Comparison of ENCODE assay signal across 22 cellular contexts in the genomic region with DNA sequence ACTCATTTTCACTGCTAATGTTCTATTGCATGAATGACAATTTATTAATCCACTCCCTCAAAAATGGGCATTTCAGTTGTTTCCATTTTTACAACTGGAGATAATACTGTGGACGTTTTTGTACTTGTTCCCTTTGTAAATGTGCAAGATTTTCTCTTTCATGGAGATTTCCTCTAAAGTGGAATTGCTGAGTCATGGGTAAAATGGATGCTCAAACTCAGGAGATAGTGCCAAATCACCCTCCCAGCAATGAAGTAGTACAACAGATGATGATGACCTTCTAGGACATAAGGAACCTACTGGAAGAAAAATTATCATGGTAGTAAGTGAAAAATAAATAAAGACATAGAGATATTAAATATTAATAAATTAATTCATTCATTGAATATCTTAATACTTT.
"Had no signal": no experiment of that assay in that cellular context is flagged by ENCODE, and none has a peak within 500 bp of the region (broad histone marks: within the 10 kb centered on the region; RNA-seq: fewer than 3 reads in every experiment).

No MANE protein-coding gene starts in this region.

- H3K27ac Mint-ChIP-seq: activated CD4-positive, alpha-beta T cell treated with anti-CD3 and anti-CD28 coated beads, Interleukin-2, amount 10 ng/mL, durations not matched to agents 7 days and 5 days; activated naive CD8-positive, alpha-beta T cell treated with anti-CD3 and anti-CD28 coated beads, Interleukin-2, amount 10 ng/mL, durations not matched to agents 7 days and 5 days; activated T-cell treated with anti-CD3 and anti-CD28 coated beads, Interleukin-2, amount 50 U/mL, for 72 hours; natural killer cell treated with Interleukin-12 subunit alpha and Interleukin-12 subunit beta and Interleukin-15 and Interleukin-18, amount 100 ng/mL, for 72 hours; progenitor cell of endocrine pancreas had no signal

- H3K27ac ChIP-seq: epithelial cell of prostate, left lung, right atrium auricular region, transverse colon, vagina had no signal

- DNase-seq: activated CD4-positive, alpha-beta T cell treated with anti-CD3 and anti-CD28 coated beads, Interleukin-2, amount 10 ng/mL, durations not matched to agents 7 days and 5 days; activated CD4-positive, CD25-positive, alpha-beta regulatory T cell; activated CD8-positive, alpha-beta memory T cell treated with anti-CD3 and anti-CD28 coated beads, Interleukin-2, amount 50 U/mL, for 48 hours; activated gamma-delta T cell treated with Interleukin-2 at 50 U/mL for 16 hours; activated naive CD8-positive, alpha-beta T cell treated with anti-CD3 and anti-CD28 coated beads, Interleukin-2, amount 10 ng/mL, durations not matched to agents 7 days and 5 days; activated T-cell treated with anti-CD3 and anti-CD28 coated beads, Interleukin-2, amount 50 U/mL, for 72 hours; anterior cingulate cortex; left lung; nucleus accumbens; small intestine; stimulated activated CD4-positive, alpha-beta T cell treated with anti-CD3 and anti-CD28 coated beads, Interleukin-4, amount 100 ng/mL, for 4 hours; stimulated activated CD8-positive, alpha-beta memory T cell treated with anti-CD3 and anti-CD28 coated beads, Interleukin-4, amount 100 ng/mL, for 48 hours; stimulated activated naive CD4-positive, alpha-beta T cell treated with Interleukin-2 at 50 U/mL for 16 hours; substantia nigra; transverse colon had no signal

- H3K36me3 ChIP-seq: left lung, right atrium auricular region, transverse colon, vagina had no signal

- H3K4me1 Mint-ChIP-seq: activated CD4-positive, alpha-beta T cell treated with anti-CD3 and anti-CD28 coated beads, Interleukin-2, amount 10 ng/mL, durations not matched to agents 7 days and 5 days; activated naive CD8-positive, alpha-beta T cell treated with anti-CD3 and anti-CD28 coated beads, Interleukin-2, amount 10 ng/mL, durations not matched to agents 7 days and 5 days had no signal

- H3K27me3 ChIP-seq: left lung, right atrium auricular region, transverse colon, vagina had no signal

- ATAC-seq: activated T-cell treated with anti-CD3 and anti-CD28 coated beads, Interleukin-2, amount 50 U/mL, for 72 hours; left lung; natural killer cell treated with Interleukin-12 subunit alpha and Interleukin-12 subunit beta and Interleukin-15 and Interleukin-18, amount 100 ng/mL, for 72 hours had no signal

- H3K4me1 ChIP-seq: left lung, right atrium auricular region, transverse colon, vagina had no signal

- FAIRE-seq: bronchial epithelial cell, keratinocyte, small intestine had no signal

- H3K4me3 ChIP-seq: left lung, right atrium auricular region, transverse colon, vagina had no signal

- H3K4me3 Mint-ChIP-seq: activated CD4-positive, alpha-beta T cell treated with anti-CD3 and anti-CD28 coated beads, Interleukin-2, amount 10 ng/mL, durations not matched to agents 7 days and 5 days; activated naive CD8-positive, alpha-beta T cell treated with anti-CD3 and anti-CD28 coated beads, Interleukin-2, amount 10 ng/mL, durations not matched to agents 7 days and 5 days; activated T-cell treated with anti-CD3 and anti-CD28 coated beads, Interleukin-2, amount 50 U/mL, for 72 hours; natural killer cell treated with Interleukin-12 subunit alpha and Interleukin-12 subunit beta and Interleukin-15 and Interleukin-18, amount 100 ng/mL, for 72 hours had no signal

- H3K9me3 Mint-ChIP-seq: activated naive CD8-positive, alpha-beta T cell treated with anti-CD3 and anti-CD28 coated beads, Interleukin-2, amount 10 ng/mL, durations not matched to agents 7 days and 5 days had no signal

- H3K36me3 Mint-ChIP-seq: activated naive CD8-positive, alpha-beta T cell treated with anti-CD3 and anti-CD28 coated beads, Interleukin-2, amount 10 ng/mL, durations not matched to agents 7 days and 5 days; natural killer cell treated with Interleukin-12 subunit alpha and Interleukin-12 subunit beta and Interleukin-15 and Interleukin-18, amount 100 ng/mL, for 72 hours had no signal

- H3K9me3 ChIP-seq: left lung, right atrium auricular region, transverse colon, vagina had no signal

- H3K27me3 Mint-ChIP-seq: activated CD4-positive, alpha-beta T cell treated with anti-CD3 and anti-CD28 coated beads, Interleukin-2, amount 10 ng/mL, durations not matched to agents 7 days and 5 days; activated naive CD8-positive, alpha-beta T cell treated with anti-CD3 and anti-CD28 coated beads, Interleukin-2, amount 10 ng/mL, durations not matched to agents 7 days and 5 days; natural killer cell treated with Interleukin-12 subunit alpha and Interleukin-12 subunit beta and Interleukin-15 and Interleukin-18, amount 100 ng/mL, for 72 hours; progenitor cell of endocrine pancreas had no signal
